32 cellular contexts compared by ENCODE assay signal in the genomic region with DNA sequence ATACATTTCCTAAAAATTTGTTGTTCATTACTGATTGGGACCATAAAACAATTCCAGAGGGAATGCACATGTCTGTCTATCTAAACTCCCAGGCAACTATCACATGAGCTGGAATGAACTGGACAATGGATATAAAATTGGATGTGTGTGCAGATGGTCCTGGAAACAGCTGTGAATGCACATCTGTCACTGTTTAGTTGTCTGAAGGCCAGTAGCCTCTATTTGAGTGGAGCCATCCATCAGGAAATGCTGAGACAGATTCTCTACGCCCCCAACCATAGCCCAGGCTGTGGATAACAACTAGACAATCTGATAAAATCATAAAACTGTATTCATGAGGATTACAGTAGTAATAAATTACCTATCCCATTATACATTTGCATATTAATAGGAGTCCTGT.
"Had no signal": no experiment of that assay in that cellular context is flagged by ENCODE, and none has a peak within 500 bp of the region (broad histone marks: within the 10 kb centered on the region; RNA-seq: fewer than 3 reads in every experiment).

No MANE protein-coding gene starts in this region.

- H3K27me3 Mint-ChIP-seq: stimulated activated memory B cell treated with anti-CD40 and anti-IgM and Interleukin-4, amounts not matched to agents 10 μg/mL and 1 μg/mL and 100 μg/mL, for 72 hours; stimulated activated naive CD8-positive, alpha-beta T cell treated with anti-CD3 and anti-CD28 coated beads, Interleukin-15, amount 100 ng/mL, for 72 hours had no signal

- H3K4me3 Mint-ChIP-seq: naive thymus-derived CD8-positive, alpha-beta T cell; natural killer cell treated with Interleukin-12 subunit alpha and Interleukin-12 subunit beta and Interleukin-15 and Interleukin-18, amount 100 ng/mL, for 72 hours; neural progenitor cell; stimulated activated memory B cell treated with anti-CD40 and anti-IgM and Interleukin-4, amounts not matched to agents 10 μg/mL and 1 μg/mL and 100 μg/mL, for 72 hours; stimulated activated naive CD8-positive, alpha-beta T cell treated with anti-CD3 and anti-CD28 coated beads, Interleukin-15, amount 100 ng/mL, for 72 hours; type B pancreatic cell had no signal

- DNase-seq: naive thymus-derived CD8-positive, alpha-beta T cell; occipital lobe; ovary; posterior cingulate gyrus; psoas muscle; right cardiac atrium; right lobe of liver; sigmoid colon; spleen; stimulated activated CD4-positive, alpha-beta T cell treated with anti-CD3 and anti-CD28 coated beads, Interleukin-12 subunit alpha, Interleukin-12 subunit beta, amount 100 ng/mL, for 4 hours; stimulated activated CD4-positive, alpha-beta T cell treated with anti-CD3 and anti-CD28 coated beads, Interleukin-1b, Interleukin-23, amount 100 ng/mL, for 48 hours; stimulated activated CD4-positive, alpha-beta T cell treated with anti-CD3 and anti-CD28 coated beads, Interleukin-4, amount 100 ng/mL, for 1 hour; stimulated activated CD4-positive, alpha-beta T cell treated with anti-CD3 and anti-CD28 coated beads, Interleukin-4, amount 100 ng/mL, for 4 hours; stimulated activated CD8-positive, alpha-beta memory T cell treated with anti-CD3 and anti-CD28 coated beads, Interleukin-4, amount 100 ng/mL, for 48 hours; stimulated activated naive CD4-positive, alpha-beta T cell; stimulated activated naive CD8-positive, alpha-beta T cell treated with anti-CD3 and anti-CD28 coated beads, Interleukin-15, amount 100 ng/mL, for 72 hours; stimulated activated naive CD8-positive, alpha-beta T cell treated with anti-CD3 and anti-CD28 coated beads, Interleukin-15, Interleukin-2, amounts not matched to agents 100 U/mL and 50 U/mL, for 24 hours; substantia nigra; testis; tibial artery; transverse colon; upper lobe of right lung; uterus had no signal

- ATAC-seq: naive thymus-derived CD8-positive, alpha-beta T cell; natural killer cell treated with Interleukin-12 subunit alpha and Interleukin-12 subunit beta and Interleukin-15 and Interleukin-18, amount 100 ng/mL, for 72 hours; psoas muscle; right cardiac atrium; right lobe of liver; stimulated activated memory B cell treated with anti-CD40 and anti-IgM and Interleukin-4, amounts not matched to agents 10 μg/mL and 1 μg/mL and 100 μg/mL, for 72 hours; stimulated activated naive CD8-positive, alpha-beta T cell treated with anti-CD3 and anti-CD28 coated beads, Interleukin-15, amount 100 ng/mL, for 72 hours; stimulated activated naive CD8-positive, alpha-beta T cell treated with anti-CD3 and anti-CD28 coated beads, Interleukin-15, Interleukin-2, amounts not matched to agents 100 U/mL and 50 U/mL, for 24 hours; upper lobe of right lung had no signal

- H3K9ac ChIP-seq: neural progenitor cell, parathyroid adenoma had no signal

- H3K36me3 Mint-ChIP-seq: naive thymus-derived CD8-positive, alpha-beta T cell; neural progenitor cell; stimulated activated memory B cell treated with anti-CD40 and anti-IgM and Interleukin-4, amounts not matched to agents 10 μg/mL and 1 μg/mL and 100 μg/mL, for 72 hours; type B pancreatic cell had no signal

- H3K4me1 ChIP-seq: neural progenitor cell, parathyroid adenoma, psoas muscle, right lobe of liver, sigmoid colon, spleen, suprapubic skin, testis, tibial artery, transverse colon, upper lobe of right lung, uterus had no signal

- H3K79me2 ChIP-seq: parathyroid adenoma had no signal

- H3K27ac Mint-ChIP-seq: naive thymus-derived CD8-positive, alpha-beta T cell; natural killer cell treated with Interleukin-12 subunit alpha and Interleukin-12 subunit beta and Interleukin-15 and Interleukin-18, amount 100 ng/mL, for 72 hours; neural progenitor cell; progenitor cell of endocrine pancreas; stimulated activated memory B cell treated with anti-CD40 and anti-IgM and Interleukin-4, amounts not matched to agents 10 μg/mL and 1 μg/mL and 100 μg/mL, for 72 hours; stimulated activated naive CD8-positive, alpha-beta T cell treated with anti-CD3 and anti-CD28 coated beads, Interleukin-15, amount 100 ng/mL, for 72 hours; type B pancreatic cell had no signal

- H3K27ac ChIP-seq: neural progenitor cell, ovary, parathyroid adenoma, psoas muscle, right lobe of liver, sigmoid colon, skin epidermis, spleen, suprapubic skin, testis, tibial artery, transverse colon, upper lobe of right lung, uterus had no signal

- H3K9me3 ChIP-seq: ovary, psoas muscle, right lobe of liver, sigmoid colon, suprapubic skin, testis, tibial artery, transverse colon, upper lobe of right lung, uterus had no signal

- H3K4me1 Mint-ChIP-seq: naive thymus-derived CD8-positive, alpha-beta T cell; stimulated activated memory B cell treated with anti-CD40 and anti-IgM and Interleukin-4, amounts not matched to agents 10 μg/mL and 1 μg/mL and 100 μg/mL, for 72 hours; stimulated activated naive CD8-positive, alpha-beta T cell treated with anti-CD3 and anti-CD28 coated beads, Interleukin-15, amount 100 ng/mL, for 72 hours had no signal

- H3K4me3 ChIP-seq: neural progenitor cell, ovary, psoas muscle, right lobe of liver, sigmoid colon, skin epidermis, smooth muscle cell, spleen, suprapubic skin, testis, tibial artery, transverse colon, upper lobe of right lung, uterus had no signal

- H3K4me2 ChIP-seq: neural progenitor cell, smooth muscle cell had no signal

- H3K27me3 ChIP-seq: neural progenitor cell, ovary, right lobe of liver, sigmoid colon, spleen, suprapubic skin, testis, tibial artery, transverse colon, upper lobe of right lung, uterus had no signal

- H2AFZ ChIP-seq: neural progenitor cell, parathyroid adenoma had no signal

- H3K36me3 ChIP-seq: neural progenitor cell, ovary, right lobe of liver, sigmoid colon, spleen, suprapubic skin, tibial artery, transverse colon, upper lobe of right lung, uterus had no signal
